Comparison of ENCODE assay signal across 1 cellular context in genomic region chr13:107203146-107203847, GRCh38.
TF ChIP-seq lines count a peak whose summit lies in the region.

No MANE protein-coding gene starts in this region.

TF ChIP-seq in HepG2, 621 proteins besides CTCF, POLR2A, EP300 and RAD21 (continued from another document):
- TF ChIP-seq TFDP1 (CRISPR knock-in tag; IDR thresholded peaks at IDR 0.05; ENCODE audit: borderline replicate concordance) (peak; percentile 39; the same call in 1 of the 2 replicates), HNF4A (CRISPR knock-in tag; IDR thresholded peaks at IDR 0.05) (peak; percentile 70), TFE3 (CRISPR knock-in tag; IDR thresholded peaks at IDR 0.05) (0 out of 2 replicates have a peak, but pooled peaks have one; percentile 41), MAX (IDR thresholded peaks at IDR 0.05) (0 out of 2 replicates have a peak, but pooled peaks have one; percentile 25), ARNTL (CRISPR knock-in tag; IDR thresholded peaks at IDR 0.05) (peak; percentile 91), ZNF782 (CRISPR knock-in tag; IDR thresholded peaks at IDR 0.05; ENCODE audit: borderline replicate concordance) (no peak), ZNF501 (CRISPR knock-in tag; IDR thresholded peaks at IDR 0.05) (no peak), STAG1 (CRISPR knock-in tag; IDR thresholded peaks at IDR 0.05) (peak; percentile 44), NFYB (CRISPR knock-in tag; IDR thresholded peaks at IDR 0.05) (no peak)
